Comparison of ENCODE assay signal across 20 cellular contexts in the genomic region with DNA sequence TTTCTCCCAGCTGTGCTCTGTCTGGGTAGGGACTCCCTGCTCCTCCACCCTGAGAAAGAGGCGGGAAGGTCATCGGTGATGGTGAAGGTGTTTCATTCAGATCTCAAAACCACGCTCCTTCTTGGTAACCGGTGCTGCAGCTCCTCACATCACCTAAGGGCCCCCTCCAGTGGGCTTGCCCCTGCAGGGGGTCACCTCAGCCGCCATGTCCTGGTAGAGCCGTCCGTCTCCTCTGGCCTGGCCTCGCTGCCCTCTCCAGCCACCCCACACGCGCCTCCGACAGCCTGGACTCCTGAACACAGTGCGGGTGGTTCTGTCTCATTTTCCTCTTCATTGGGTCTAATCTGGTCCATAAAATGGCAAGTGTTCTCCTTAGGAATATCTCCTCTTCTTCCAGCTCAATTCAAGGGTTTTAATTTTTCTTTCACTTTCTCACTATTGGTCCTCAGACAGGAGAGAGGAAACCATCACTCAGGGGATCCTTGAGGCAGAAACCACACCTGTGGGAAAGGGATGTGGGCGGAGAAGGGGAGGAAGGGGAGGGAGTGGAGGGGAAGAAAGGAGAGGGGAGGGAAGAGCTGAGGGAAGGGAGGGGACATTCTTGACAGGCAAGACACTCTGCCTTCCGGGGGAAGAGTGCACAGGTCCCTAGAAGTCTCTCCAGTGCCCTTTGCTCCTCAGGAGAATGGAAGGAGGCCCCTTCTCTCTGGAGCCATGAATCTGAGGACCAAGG.
DNase-seq lines count a peak whose midpoint lies in the region; ATAC-seq lines count a peak whose summit lies in the region.
"Had no signal": no experiment of that assay in that cellular context is flagged by ENCODE, and none has a peak within 500 bp of the region (broad histone marks: within the 10 kb centered on the region; RNA-seq: fewer than 3 reads in every experiment).

No MANE protein-coding gene starts in this region.

- H4K8ac ChIP-seq in neuronal stem cell (ENCODE audit: low read depth, low read length): no peak overlapping the region

- H3K14ac ChIP-seq in neuronal stem cell (ENCODE audit: low read length): no peak overlapping the region

- peak overlapping the region; percentile 75 for H2BK12ac ChIP-seq in neuronal stem cell (ENCODE audit: low read length)

- no peak overlapping the region for H2BK120ac ChIP-seq in neuronal stem cell (ENCODE audit: low read depth, low read length)

- H3K79me1 ChIP-seq in neuronal stem cell (ENCODE audit: low read depth, low read length): no peaks in the 10 kb centered on the region

- H2AFZ ChIP-seq in neuronal stem cell (ENCODE audit: low read length): no peak overlapping the region
- H2AFZ ChIP-seq: PC-9 had no signal

- H3K9me3 Mint-ChIP-seq in T-helper 1 cell treated with Interleukin-12 subunit alpha and Interleukin-12 subunit beta and Interleukin-4 antibody, amounts not matched to agents 30 μg/mL and 1 μg/mL, for 36 hours: no peaks in the 10 kb centered on the region
- no peaks in the 10 kb centered on the region for H3K9me3 Mint-ChIP-seq in activated CD8-positive, alpha-beta memory T cell treated with anti-CD3 and anti-CD28 coated beads, Interleukin-2, amount 10 ng/mL, durations not matched to agents 7 days and 5 days (ENCODE audit: low read depth)

- no peaks in the 10 kb centered on the region for H3K36me3 ChIP-seq in neuronal stem cell (replicated peaks in 1 of 2; ENCODE audit: control insufficient read depth in 2 of 2, insufficient read depth in 2 of 2, low read length in 2 of 2)
- H3K36me3 ChIP-seq: gastroesophageal sphincter had no signal

- no CpG with 5 or more reads among the region's 14 CpGs for WGBS in neuronal stem cell (ENCODE audit: extremely low coverage in 2 of 2, insufficient read length in 2 of 2, insufficient replicate concordance in 1 of 2), 2 donors

- H3K4me2 ChIP-seq in neuronal stem cell (ENCODE audit: insufficient read depth, low read length, poor library complexity, severe bottlenecking): no peak overlapping the region
- H3K4me2 ChIP-seq: PC-9 had no signal

- no peak overlapping the region for H4K91ac ChIP-seq in neuronal stem cell (ENCODE audit: low read depth, low read length, poor library complexity)

- H3K27me3 ChIP-seq in neuronal stem cell (ENCODE audit: control insufficient read depth in 3 of 3, insufficient read depth in 3 of 3, low read depth in 1 of 3, low read length in 3 of 3): peaks cover 0 to 6% (median 0%) of the 10 kb centered on the region in 3 experiments

- no peak for ATAC-seq in activated CD8-positive, alpha-beta memory T cell treated with anti-CD3 and anti-CD28 coated beads, Interleukin-2, amount 10 ng/mL, durations not matched to agents 7 days and 5 days
- ATAC-seq: gastroesophageal sphincter, left lobe of liver, mucosa of descending colon had no signal

- H3K18ac ChIP-seq in neuronal stem cell (ENCODE audit: low read length): no peak overlapping the region

- H3K4me1 ChIP-seq in neuronal stem cell (ENCODE audit: control insufficient read depth in 2 of 2, insufficient read depth in 1 of 2, low read depth in 1 of 2, low read length in 2 of 2): peaks cover 0 to 7% of the 10 kb centered on the region in 2 donors
- H3K4me1 ChIP-seq: gastroesophageal sphincter had no signal

- H3K9me3 ChIP-seq in neuronal stem cell (replicated peaks in 1 of 2; ENCODE audit: control insufficient read depth in 2 of 2, insufficient read depth in 1 of 2, low read depth in 1 of 2, low read length in 2 of 2): no peaks in the 10 kb centered on the region
- H3K9me3 ChIP-seq: gastroesophageal sphincter, mucosa of descending colon had no signal

- H3K27me3 Mint-ChIP-seq in T-helper 1 cell treated with Interleukin-12 subunit alpha and Interleukin-12 subunit beta and Interleukin-4 antibody, amounts not matched to agents 30 μg/mL and 1 μg/mL, for 36 hours (ENCODE audit: low read depth): peaks cover 27% of the 10 kb centered on the region
- peaks cover 21% of the 10 kb centered on the region for H3K27me3 Mint-ChIP-seq in activated CD8-positive, alpha-beta memory T cell treated with anti-CD3 and anti-CD28 coated beads, Interleukin-2, amount 10 ng/mL, durations not matched to agents 7 days and 5 days

- no peak overlapping the region for H2BK5ac ChIP-seq in neuronal stem cell (ENCODE audit: low read length)

- no peak for DNase-seq in T-helper 1 cell
- DNase-seq in GDM1 (lab: John Stamatoyannopoulos, UW): peak; percentile 34
- DNase-seq in activated CD8-positive, alpha-beta memory T cell treated with anti-CD3 and anti-CD28 coated beads, Interleukin-2, amount 10 ng/mL, durations not matched to agents 7 days and 5 days: peak; percentile 34
- no peak for DNase-seq in neuronal stem cell (ENCODE audit: low spot score)
- no peak for DNase-seq in RKO (ENCODE audit: low spot score)
- DNase-seq in germinal center (ENCODE audit: low spot score): no peak
- DNase-seq in SIG-M5 (lab: John Stamatoyannopoulos, UW): no peak
- DNase-seq: activated CD4-positive, alpha-beta T cell treated with anti-CD3 and anti-CD28 coated beads for 4 hours; activated T-cell treated with anti-CD3 and anti-CD28 coated beads, Interleukin-2, amount 50 U/mL, for 48 hours; C1 segment of cervical spinal cord; dermis blood vessel endothelial cell; mucosa of descending colon; NCI-H1436; NCI-H2171; PC-9; stimulated activated CD4-positive, alpha-beta T cell treated with anti-CD3 and anti-CD28 coated beads, Interleukin-1b, Interleukin-23, amount 100 ng/mL, for 48 hours had no signal

- peak overlapping the region; percentile 57 for H3K27ac Mint-ChIP-seq in T-helper 1 cell treated with Interleukin-12 subunit alpha and Interleukin-12 subunit beta and Interleukin-4 antibody, amounts not matched to agents 30 μg/mL and 1 μg/mL, for 36 hours
- H3K27ac Mint-ChIP-seq in activated CD8-positive, alpha-beta memory T cell treated with anti-CD3 and anti-CD28 coated beads, Interleukin-2, amount 10 ng/mL, durations not matched to agents 7 days and 5 days: peak overlapping the region; percentile 44

- H2AK5ac ChIP-seq in neuronal stem cell (ENCODE audit: low read depth, low read length): peak overlapping the region; percentile 33

- H3K36me3 Mint-ChIP-seq in T-helper 1 cell treated with Interleukin-12 subunit alpha and Interleukin-12 subunit beta and Interleukin-4 antibody, amounts not matched to agents 30 μg/mL and 1 μg/mL, for 36 hours (ENCODE audit: low read depth): peaks cover 8% of the 10 kb centered on the region
- H3K36me3 Mint-ChIP-seq in activated CD8-positive, alpha-beta memory T cell treated with anti-CD3 and anti-CD28 coated beads, Interleukin-2, amount 10 ng/mL, durations not matched to agents 7 days and 5 days: peaks cover 10% of the 10 kb centered on the region

- peak overlapping the region; percentile 17 for H3K23ac ChIP-seq in neuronal stem cell (ENCODE audit: low read depth, low read length, poor library complexity)

- no peak overlapping the region for H3K4me3 ChIP-seq in neuronal stem cell (ENCODE audit: low read length in 2 of 2)
- H3K4me3 ChIP-seq: gastroesophageal sphincter, mucosa of descending colon, PC-9 had no signal

- no peak overlapping the region for H3K4ac ChIP-seq in neuronal stem cell (ENCODE audit: low read length)

- CTCF ChIA-PET in activated CD8-positive, alpha-beta memory T cell treated with anti-CD3 and anti-CD28 coated beads, Interleukin-2, amount 10 ng/mL, durations not matched to agents 7 days and 5 days (lab: Charles Lee): no interaction called here

- no peak overlapping the region for H3K27ac ChIP-seq in neuronal stem cell (replicated peaks; ENCODE audit: low read length)
- H3K27ac ChIP-seq: 22Rv1, gastroesophageal sphincter, PC-9 had no signal

- peak overlapping the region; percentile 52 for H3K4me3 Mint-ChIP-seq in T-helper 1 cell treated with Interleukin-12 subunit alpha and Interleukin-12 subunit beta and Interleukin-4 antibody, amounts not matched to agents 30 μg/mL and 1 μg/mL, for 36 hours
- no peak overlapping the region for H3K4me3 Mint-ChIP-seq in activated CD8-positive, alpha-beta memory T cell treated with anti-CD3 and anti-CD28 coated beads, Interleukin-2, amount 10 ng/mL, durations not matched to agents 7 days and 5 days

- no peak overlapping the region for H2BK15ac ChIP-seq in neuronal stem cell (ENCODE audit: low read length)

- peaks cover 32% of the 10 kb centered on the region for H3K4me1 Mint-ChIP-seq in T-helper 1 cell treated with Interleukin-12 subunit alpha and Interleukin-12 subunit beta and Interleukin-4 antibody, amounts not matched to agents 30 μg/mL and 1 μg/mL, for 36 hours (ENCODE audit: low read depth)
- peaks cover 32% of the 10 kb centered on the region for H3K4me1 Mint-ChIP-seq in activated CD8-positive, alpha-beta memory T cell treated with anti-CD3 and anti-CD28 coated beads, Interleukin-2, amount 10 ng/mL, durations not matched to agents 7 days and 5 days

- H3K9ac ChIP-seq in neuronal stem cell (ENCODE audit: low read depth, low read length, poor library complexity): no peak overlapping the region

Comparison
In these comparisons a context has a peak if more than half of its experiments do, and no peak if none do; other contexts are left out.
1. DNase-seq: peak in GDM1 (single experiment) and activated CD8-positive, alpha-beta memory T cell treated with anti-CD3 and anti-CD28 coated beads, Interleukin-2, amount 10 ng/mL, durations not matched to agents 7 days and 5 days (single experiment); none in T-helper 1 cell (0 of 5), neuronal stem cell (single experiment), RKO (single experiment), germinal center (single experiment) and SIG-M5 (single experiment).